1 cellular context compared by ENCODE assay signal in genomic region chr16:30446203-30446595, GRCh38.
TF ChIP-seq lines count a peak whose summit lies in the region.

No MANE protein-coding gene starts in this region.

TF ChIP-seq in K562, 482 proteins besides CTCF, POLR2A, EP300 and RAD21 (continued from another document):
- TF ChIP-seq, protein P1, sequence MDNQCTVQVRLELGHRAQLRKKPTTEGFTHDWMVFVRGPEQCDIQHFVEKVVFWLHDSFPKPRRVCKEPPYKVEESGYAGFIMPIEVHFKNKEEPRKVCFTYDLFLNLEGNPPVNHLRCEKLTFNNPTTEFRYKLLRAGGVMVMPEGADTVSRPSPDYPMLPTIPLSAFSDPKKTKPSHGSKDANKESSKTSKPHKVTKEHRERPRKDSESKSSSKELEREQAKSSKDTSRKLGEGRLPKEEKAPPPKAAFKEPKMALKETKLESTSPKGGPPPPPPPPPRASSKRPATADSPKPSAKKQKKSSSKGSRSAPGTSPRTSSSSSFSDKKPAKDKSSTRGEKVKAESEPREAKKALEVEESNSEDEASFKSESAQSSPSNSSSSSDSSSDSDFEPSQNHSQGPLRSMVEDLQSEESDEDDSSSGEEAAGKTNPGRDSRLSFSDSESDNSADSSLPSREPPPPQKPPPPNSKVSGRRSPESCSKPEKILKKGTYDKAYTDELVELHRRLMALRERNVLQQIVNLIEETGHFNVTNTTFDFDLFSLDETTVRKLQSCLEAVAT (IDR thresholded peaks at IDR 0.05) = peak in 1 of 2 experiments; percentile 91; a peak in 2 of 4 replicates
- no peak; the same call in 1 of the 2 replicates for TF ChIP-seq GTF2E2 (tag; IDR thresholded peaks at IDR 0.05)
- TF ChIP-seq MTA1 (IDR thresholded peaks at IDR 0.05; ENCODE audit: borderline replicate concordance) = no peak; the same call in 1 of the 2 replicates
- peak in 1 of 2 experiments; percentile 16 for TF ChIP-seq AFF1 (IDR thresholded peaks at IDR 0.05; ENCODE audit: low read depth in 1 of 2, partially characterized antibody in 2 of 2)
- peak; percentile 69; the same call in 1 of the 2 replicates for TF ChIP-seq ZNF76 (CRISPR knock-in tag; IDR thresholded peaks at IDR 0.05; ENCODE audit: borderline replicate concordance)
- 0 out of 2 replicates have a peak, but pooled peaks have one; percentile 10 for TF ChIP-seq DPF2 (IDR thresholded peaks at IDR 0.05)
- TF ChIP-seq, protein P2, sequence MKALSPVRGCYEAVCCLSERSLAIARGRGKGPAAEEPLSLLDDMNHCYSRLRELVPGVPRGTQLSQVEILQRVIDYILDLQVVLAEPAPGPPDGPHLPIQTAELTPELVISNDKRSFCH (CRISPR knock-in tag; IDR thresholded peaks at IDR 0.05) = no peak
- TF ChIP-seq, protein P2 (tag; IDR thresholded peaks at IDR 0.05) = peak; percentile 17
- 0 out of 2 replicates have a peak, but pooled peaks have one; percentile 25 for TF ChIP-seq ERF (CRISPR knock-in tag; IDR thresholded peaks at IDR 0.05)
- 0 out of 2 replicates have a peak, but pooled peaks have one; percentile 10 for TF ChIP-seq ZKSCAN8 (CRISPR knock-in tag; IDR thresholded peaks at IDR 0.05)
- TF ChIP-seq NR2C2 (CRISPR knock-in tag; IDR thresholded peaks at IDR 0.05) = no peak
- TF ChIP-seq NR2C2 (tag; IDR thresholded peaks at IDR 0.05) = peak; percentile 20; the same call in 1 of the 2 replicates
TF ChIP-seq in K562: peak in this region for 32.
